Comparison of ENCODE assay signal across 2 cellular contexts in the genomic region with DNA sequence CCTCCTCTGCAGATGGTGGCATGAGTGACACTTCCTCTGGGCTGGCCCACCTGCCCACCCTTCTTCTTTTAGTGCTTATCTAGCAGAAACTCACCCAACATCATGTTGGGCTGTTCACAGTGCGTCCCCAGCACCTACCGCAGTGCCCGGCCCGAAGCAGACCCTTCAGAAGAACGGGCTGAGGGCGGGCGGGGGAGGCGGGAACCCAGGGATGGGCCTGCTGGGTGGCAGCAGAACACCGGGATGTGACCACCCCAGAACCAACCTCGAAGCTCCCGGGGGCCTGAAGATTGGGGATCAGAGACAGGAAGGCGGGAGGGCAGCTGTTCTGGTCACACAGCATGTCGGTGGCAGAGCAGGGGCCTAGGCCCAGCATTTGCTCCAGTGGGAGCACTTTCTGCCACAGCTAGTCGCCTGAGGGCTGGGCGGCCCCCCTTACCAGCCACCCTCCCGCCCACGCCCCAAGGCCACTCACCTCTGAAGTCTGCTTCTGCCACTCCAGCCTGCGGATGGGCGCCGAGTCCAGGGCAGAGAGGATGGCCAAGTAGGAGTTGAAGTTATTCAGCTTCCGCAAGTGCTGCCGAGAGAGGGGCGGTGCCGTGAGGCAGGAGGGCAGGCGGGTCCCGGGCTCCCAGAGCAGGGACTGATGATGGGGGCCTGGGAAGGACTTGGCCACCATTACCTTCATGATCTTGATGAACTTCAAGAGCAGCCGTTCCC.
A peak's percentile ranks its signal among the peaks of the same experiment; 100 is the strongest.
TF ChIP-seq lines count a peak whose summit lies in the region.

No MANE protein-coding gene starts in this region.

TF ChIP-seq in IMR-90, 13 proteins besides CTCF, POLR2A, EP300 and RAD21:
- TF ChIP-seq, protein P1, sequence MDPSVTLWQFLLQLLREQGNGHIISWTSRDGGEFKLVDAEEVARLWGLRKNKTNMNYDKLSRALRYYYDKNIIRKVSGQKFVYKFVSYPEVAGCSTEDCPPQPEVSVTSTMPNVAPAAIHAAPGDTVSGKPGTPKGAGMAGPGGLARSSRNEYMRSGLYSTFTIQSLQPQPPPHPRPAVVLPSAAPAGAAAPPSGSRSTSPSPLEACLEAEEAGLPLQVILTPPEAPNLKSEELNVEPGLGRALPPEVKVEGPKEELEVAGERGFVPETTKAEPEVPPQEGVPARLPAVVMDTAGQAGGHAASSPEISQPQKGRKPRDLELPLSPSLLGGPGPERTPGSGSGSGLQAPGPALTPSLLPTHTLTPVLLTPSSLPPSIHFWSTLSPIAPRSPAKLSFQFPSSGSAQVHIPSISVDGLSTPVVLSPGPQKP (IDR thresholded peaks at IDR 0.05; ENCODE audit: borderline replicate concordance, low read depth, low read length) = no peak
- TF ChIP-seq RFX5 (IDR thresholded peaks at IDR 0.05; ENCODE audit: low read depth, low read length) (no peak), FOS (IDR thresholded peaks at IDR 0.05; ENCODE audit: low read depth, low read length) (no peak), CEBPB (IDR thresholded peaks at IDR 0.05; ENCODE audit: low read depth, low read length) (no peak), MXI1 (IDR thresholded peaks at IDR 0.05; ENCODE audit: borderline replicate concordance, low read depth, low read length) (no peak), CHD1 (IDR thresholded peaks at IDR 0.05; ENCODE audit: low read depth, low read length) (no peak), SMC3 (IDR thresholded peaks at IDR 0.05; ENCODE audit: low read depth, low read length) (no peak), MAZ (IDR thresholded peaks at IDR 0.05; ENCODE audit: borderline replicate concordance, low read depth, low read length) (no peak), MAFK (IDR thresholded peaks at IDR 0.05; ENCODE audit: low read depth, low read length) (no peak)
- TF ChIP-seq, protein P2, sequence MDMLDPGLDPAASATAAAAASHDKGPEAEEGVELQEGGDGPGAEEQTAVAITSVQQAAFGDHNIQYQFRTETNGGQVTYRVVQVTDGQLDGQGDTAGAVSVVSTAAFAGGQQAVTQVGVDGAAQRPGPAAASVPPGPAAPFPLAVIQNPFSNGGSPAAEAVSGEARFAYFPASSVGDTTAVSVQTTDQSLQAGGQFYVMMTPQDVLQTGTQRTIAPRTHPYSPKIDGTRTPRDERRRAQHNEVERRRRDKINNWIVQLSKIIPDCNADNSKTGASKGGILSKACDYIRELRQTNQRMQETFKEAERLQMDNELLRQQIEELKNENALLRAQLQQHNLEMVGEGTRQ (IDR thresholded peaks at IDR 0.05; ENCODE audit: low read depth, low read length) = no peak
TF ChIP-seq in IMR-90: peak in this region for 0.

TF ChIP-seq in K562, 482 proteins besides CTCF, POLR2A, EP300 and RAD21:
- TF ChIP-seq OTX1 (CRISPR knock-in tag; IDR thresholded peaks at IDR 0.05) = no peak
- 0 out of 2 replicates have a peak, but pooled peaks have one; percentile 3 for TF ChIP-seq POLR2G (IDR thresholded peaks at IDR 0.05; ENCODE audit: low read depth, low read length)
